Comparison of ENCODE assay signal across 10 cellular contexts in the genomic region with DNA sequence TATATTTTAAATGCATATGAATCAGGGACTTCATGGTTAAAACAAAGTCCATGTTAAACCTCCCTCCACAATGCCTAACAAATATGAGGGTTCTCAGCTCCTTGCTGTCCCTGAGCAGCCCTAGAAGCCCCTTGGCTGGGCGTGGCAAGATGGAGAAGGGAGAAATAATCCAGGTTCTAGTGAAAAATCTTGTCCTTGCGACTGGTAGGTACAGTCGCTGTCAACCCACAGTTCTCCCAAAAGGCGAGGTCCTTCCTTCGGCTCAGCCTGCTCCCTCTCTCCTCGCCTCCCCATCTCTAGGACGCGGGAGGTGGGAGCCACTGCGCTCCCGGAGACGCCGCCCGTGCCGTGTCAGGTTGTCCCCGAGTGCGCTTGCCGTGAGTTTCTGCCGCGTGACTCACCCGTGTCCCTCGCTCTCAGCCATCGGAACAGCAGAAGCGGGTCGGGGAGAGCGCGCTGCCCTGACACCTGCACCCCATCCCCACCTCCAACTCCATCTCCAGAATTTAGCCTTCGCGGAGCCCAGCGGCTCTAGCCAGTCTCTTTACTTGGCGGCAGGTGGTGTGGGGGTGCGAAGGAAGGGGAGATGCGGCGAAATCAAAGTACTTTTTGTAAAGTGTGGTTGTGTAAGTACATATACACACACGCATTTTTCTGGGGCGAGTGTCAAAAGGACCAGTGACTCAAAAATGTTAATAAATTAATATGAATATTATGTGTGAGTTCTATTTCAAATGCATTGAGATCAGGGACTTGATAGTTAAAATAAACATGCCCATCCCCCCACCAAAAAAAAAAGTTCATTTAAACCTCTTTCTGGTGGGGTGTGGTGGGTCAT.
DNase-seq lines count a peak whose midpoint lies in the region; ATAC-seq and TF ChIP-seq lines count a peak whose summit lies in the region.
"Had no signal": no experiment of that assay in that cellular context is flagged by ENCODE, and none has a peak within 500 bp of the region (broad histone marks: within the 10 kb centered on the region; RNA-seq: fewer than 3 reads in every experiment).

No MANE protein-coding gene starts in this region.

- no peak overlapping the region for H3K4me3 ChIP-seq in WERI-Rb-1 (ENCODE audit: low read depth, low read length)

- no peaks in the 10 kb centered on the region for H3K27me3 ChIP-seq in WERI-Rb-1 (ENCODE audit: insufficient read depth, low read depth, severe bottlenecking)

- H3K9me3 Mint-ChIP-seq in glutamatergic neuron (ENCODE audit: unreplicated experiment) (no peaks in the 10 kb centered on the region), osteocyte (ENCODE audit: unreplicated experiment) (peaks cover 4% of the 10 kb centered on the region)

- no peak for ATAC-seq in GM18498 (IDR thresholded peaks at IDR 0.05; ENCODE audit: unreplicated experiment)
- ATAC-seq in GM18867 (IDR thresholded peaks at IDR 0.05; ENCODE audit: unreplicated experiment), result no peak

- DNase-seq in AG20443 (ENCODE audit: low spot score) (peak; percentile 45), WERI-Rb-1 (peak; percentile 7), glutamatergic neuron (peak; percentile 17), osteocyte (ENCODE audit: extremely low spot score, unreplicated experiment) (no peak), NCI-H1092 (lab: John Stamatoyannopoulos, UW) (no peak), NCI-H1092 treated with DMSO at 0.1 percent for 48 hours (lab: John Stamatoyannopoulos, UW) (no peak)
- DNase-seq: activated naive CD4-positive, alpha-beta T cell; DND-41 had no signal

- H3K4me3 Mint-ChIP-seq in glutamatergic neuron (ENCODE audit: unreplicated experiment), result peak overlapping the region; percentile 82
- H3K4me3 Mint-ChIP-seq in osteocyte (ENCODE audit: unreplicated experiment), result peak overlapping the region; percentile 67

- H3K27me3 Mint-ChIP-seq in glutamatergic neuron (ENCODE audit: unreplicated experiment), result peaks cover 1% of the 10 kb centered on the region
- peaks cover 3% of the 10 kb centered on the region for H3K27me3 Mint-ChIP-seq in osteocyte (ENCODE audit: unreplicated experiment)

- no peaks in the 10 kb centered on the region for H3K36me3 ChIP-seq in WERI-Rb-1

- H3K27ac Mint-ChIP-seq in glutamatergic neuron (ENCODE audit: unreplicated experiment) (no peak overlapping the region), osteocyte (ENCODE audit: unreplicated experiment) (no peak overlapping the region)

- no peak for TF ChIP-seq CTCF in WERI-Rb-1 (IDR thresholded peaks at IDR 0.05; ENCODE audit: low read depth, low read length)
- no peak for TF ChIP-seq CTCF in glutamatergic neuron (IDR thresholded peaks at IDR 0.05; ENCODE audit: partially characterized antibody, unreplicated experiment)
- no peak for TF ChIP-seq CTCF in osteocyte (IDR thresholded peaks at IDR 0.05)

- H3K9me3 ChIP-seq in WERI-Rb-1 (ENCODE audit: severe bottlenecking), result no peaks in the 10 kb centered on the region

- H3K4me1 Mint-ChIP-seq in glutamatergic neuron (ENCODE audit: low read depth, unreplicated experiment) (no peaks in the 10 kb centered on the region), osteocyte (ENCODE audit: unreplicated experiment) (peaks cover 29% of the 10 kb centered on the region)

- H3K27ac ChIP-seq in WERI-Rb-1, result 0 out of 2 replicates have a peak overlapping the region, but pooled peaks have one; percentile 2

- no peaks in the 10 kb centered on the region for H3K36me3 Mint-ChIP-seq in glutamatergic neuron (ENCODE audit: unreplicated experiment)
- H3K36me3 Mint-ChIP-seq in osteocyte (ENCODE audit: unreplicated experiment), result no peaks in the 10 kb centered on the region

Comparison
In these comparisons a context has a peak if more than half of its experiments do, and no peak if none do; other contexts are left out.
1. DNase-seq: peak in AG20443 (single experiment), WERI-Rb-1 (single experiment) and glutamatergic neuron (single experiment); none in osteocyte (single experiment), NCI-H1092 (single experiment) and NCI-H1092 treated with DMSO at 0.1 percent for 48 hours (single experiment).